In genomic region chr2:168137510-168138180, GRCh38 we compare ENCODE assay signal across 10 cellular contexts.
DNase-seq lines count a peak whose midpoint lies in the region; ATAC-seq and TF ChIP-seq lines count a peak whose summit lies in the region.
"Had no signal": no experiment of that assay in that cellular context is flagged by ENCODE, and none has a peak within 500 bp of the region (broad histone marks: within the 10 kb centered on the region; RNA-seq: fewer than 3 reads in every experiment).

No MANE protein-coding gene starts in this region.

- H3K36me3 Mint-ChIP-seq in IgD-negative memory B cell (peaks cover 5% of the 10 kb centered on the region), endodermal cell (ENCODE audit: low read depth) (peaks cover 7% of the 10 kb centered on the region)

- H3K4me1 Mint-ChIP-seq in IgD-negative memory B cell (peaks cover 22 to 27% (median 24%) of the 10 kb centered on the region in 3 donors), endodermal cell (peaks cover 35% of the 10 kb centered on the region)

- TF ChIP-seq CTCF in endodermal cell (conservative IDR thresholded peaks at IDR 0.05): no peak

- H3K9me3 ChIP-seq in endodermal cell (ENCODE audit: control insufficient read depth, low read length) (no peaks in the 10 kb centered on the region), neuron (ENCODE audit: low read length) (no peaks in the 10 kb centered on the region)

- H3K9ac ChIP-seq in endodermal cell (ENCODE audit: extremely low read depth, low read length, poor library complexity, severe bottlenecking): peak overlapping the region; percentile 8

- no peak overlapping the region for H2AFZ ChIP-seq in neuron (ENCODE audit: low read depth, low read length)

- H3K4me3 ChIP-seq in endodermal cell (ENCODE audit: low read length): peak overlapping the region; percentile 61
- peak overlapping the region; percentile 13 for H3K4me3 ChIP-seq in neuron (ENCODE audit: low read length)
- H3K4me3 ChIP-seq: K562 had no signal

- no peaks in the 10 kb centered on the region for H3K27me3 ChIP-seq in endodermal cell (ENCODE audit: control insufficient read depth, insufficient read depth, low read length, poor library complexity, severe bottlenecking)
- H3K27me3 ChIP-seq in neuron (ENCODE audit: insufficient read depth, low read length): no peaks in the 10 kb centered on the region

- no peak for ATAC-seq in GM21717 (IDR thresholded peaks at IDR 0.05; ENCODE audit: unreplicated experiment)
- ATAC-seq: K562 had no signal

- whole genome bisulfite sequencing in endodermal cell (ENCODE audit: insufficient coverage in 1 of 2, insufficient read length in 1 of 2), 2 experiments: 33 to 45% methylated on average over 2 to 3 of the region's 3 CpGs

- peak overlapping the region; percentile 85 for H3K27ac ChIP-seq in endodermal cell (ENCODE audit: low read depth, low read length)

- H3K4me1 ChIP-seq in endodermal cell (ENCODE audit: control insufficient read depth, insufficient read depth, low read length) (peaks cover 21% of the 10 kb centered on the region), neuron (ENCODE audit: insufficient read depth, low read length) (peaks cover 78% of the 10 kb centered on the region)

- H3K36me3 ChIP-seq in endodermal cell (ENCODE audit: control insufficient read depth, insufficient read depth, low read length): no peaks in the 10 kb centered on the region
- peaks cover 12% of the 10 kb centered on the region for H3K36me3 ChIP-seq in neuron (ENCODE audit: insufficient read depth, low read length)

- H3K4me3 Mint-ChIP-seq in IgD-negative memory B cell: peak overlapping the region in 2 of 4 donors; percentile 2 to 64
- peak overlapping the region; percentile 21 for H3K4me3 Mint-ChIP-seq in endodermal cell

- H3K27me3 Mint-ChIP-seq in IgD-negative memory B cell (no peaks in the 10 kb centered on the region), endodermal cell (ENCODE audit: insufficient read depth) (no peaks in the 10 kb centered on the region)

- DNase-seq in NCI-H2196 (lab: John Stamatoyannopoulos, UW; ENCODE audit: unreplicated experiment) (peak; percentile 21), NCI-H2196 treated with DMSO at 0.1 percent for 48 hours (lab: John Stamatoyannopoulos, UW; ENCODE audit: unreplicated experiment) (no peak), endodermal cell (peak; percentile 75), KG1 (lab: John Stamatoyannopoulos, UW) (no peak), cerebellum (ENCODE audit: low spot score) (no peak)
- DNase-seq: NCI-H510A had no signal

- H3K9me3 Mint-ChIP-seq in IgD-negative memory B cell (no peaks in the 10 kb centered on the region), endodermal cell (no peaks in the 10 kb centered on the region)

- H3K27ac Mint-ChIP-seq in IgD-negative memory B cell: peak overlapping the region; percentile 23 to 88 (median 68)
- peak overlapping the region; percentile 92 for H3K27ac Mint-ChIP-seq in endodermal cell

Comparison
In these comparisons a context has a peak if more than half of its experiments do, and no peak if none do; other contexts are left out.
1. DNase-seq: peak in NCI-H2196 (single experiment) and endodermal cell (single experiment); none in NCI-H2196 treated with DMSO at 0.1 percent for 48 hours (single experiment), KG1 (single experiment) and cerebellum (single experiment).